ENCODE assay signal across 20 cellular contexts in genomic region chr20:48025661-48026060, GRCh38.
DNase-seq lines count a peak whose midpoint lies in the region; ATAC-seq, FAIRE-seq and TF ChIP-seq lines count a peak whose summit lies in the region.
"Had no signal": no experiment of that assay in that cellular context is flagged by ENCODE, and none has a peak within 500 bp of the region (broad histone marks: within the 10 kb centered on the region; RNA-seq: fewer than 3 reads in every experiment).

No MANE protein-coding gene starts in this region.

- peaks cover 7% of the 10 kb centered on the region; the same call in 1 of the 2 replicates for H3K9me3 ChIP-seq in OCI-LY7 (ENCODE audit: low read length)
- H3K9me3 ChIP-seq: colonic mucosa, transverse colon had no signal

- no peaks in the 10 kb centered on the region for H3K79me2 ChIP-seq in OCI-LY7 (ENCODE audit: insufficient read depth, low read depth, low read length)

- POLR2A ChIA-PET in OCI-LY7 (lab: Charles Lee): no interaction called here

- intact Hi-C loops in OCI-LY7 (cut with micrococcal nuclease; ENCODE audit: unreplicated experiment): loop anchor here (2.0 kb wide), 1 partner anchor 23 kb away; no protein-coding TSS in a partner anchor

- no peaks in the 10 kb centered on the region for H3K9me3 Mint-ChIP-seq in activated T-cell treated with anti-CD3 and anti-CD28 coated beads, Interleukin-2, amount 50 U/mL, for 72 hours

- no peak overlapping the region for H3K4me3 ChIP-seq in OCI-LY7 (ENCODE audit: low read depth, low read length, poor library complexity, severe bottlenecking)
- H3K4me3 ChIP-seq: colonic mucosa, K562, right atrium auricular region, transverse colon had no signal

- H3K36me3 Mint-ChIP-seq in activated T-cell treated with anti-CD3 and anti-CD28 coated beads, Interleukin-2, amount 50 U/mL, for 72 hours (ENCODE audit: insufficient read depth in 2 of 2): no peaks in the 10 kb centered on the region

- no peaks in the 10 kb centered on the region for H4K20me1 ChIP-seq in OCI-LY7 (ENCODE audit: insufficient read depth, low read length)

- CTCF ChIA-PET in OCI-LY7 (lab: Charles Lee; ENCODE audit: unreplicated experiment): no interaction called here

- no peak overlapping the region for H3K4me3 Mint-ChIP-seq in activated T-cell treated with anti-CD3 and anti-CD28 coated beads, Interleukin-2, amount 50 U/mL, for 72 hours
- H3K4me3 Mint-ChIP-seq: nephron progenitor cell had no signal

- no peaks in the 10 kb centered on the region; the same call in 1 of the 2 replicates for H3K36me3 ChIP-seq in OCI-LY7 (ENCODE audit: insufficient read depth, low read length)
- H3K36me3 ChIP-seq: colonic mucosa, right atrium auricular region, transverse colon had no signal

- no peak overlapping the region for H3K27ac Mint-ChIP-seq in activated T-cell treated with anti-CD3 and anti-CD28 coated beads, Interleukin-2, amount 50 U/mL, for 72 hours
- H3K27ac Mint-ChIP-seq: nephron progenitor cell had no signal

- ATAC-seq in esophagus mucosa (peak; percentile 39), GM21515 (IDR thresholded peaks at IDR 0.05; ENCODE audit: unreplicated experiment) (no peak)
- no peak for ATAC-seq in activated T-cell treated with anti-CD3 and anti-CD28 coated beads, Interleukin-2, amount 50 U/mL, for 72 hours (replicated peaks in 1 of 2)
- ATAC-seq: HCT116 had no signal

- H3K4me1 Mint-ChIP-seq in activated T-cell treated with anti-CD3 and anti-CD28 coated beads, Interleukin-2, amount 50 U/mL, for 72 hours (ENCODE audit: low read depth): no peaks in the 10 kb centered on the region

- peak overlapping the region; percentile 47 for H3K4me2 ChIP-seq in OCI-LY7 (ENCODE audit: low read length)

- no peak overlapping the region for H3K27ac ChIP-seq in OCI-LY7 (ENCODE audit: low read depth, low read length, poor library complexity, severe bottlenecking)
- H3K27ac ChIP-seq: 22Rv1, colonic mucosa, right atrium auricular region, transverse colon had no signal

- no peak for TF ChIP-seq CTCF in OCI-LY7 (conservative IDR thresholded peaks at IDR 0.05; ENCODE audit: low read length)

- DNase-seq in DMS 273 (lab: John Stamatoyannopoulos, UW; ENCODE audit: unreplicated experiment) (peak; percentile 24), DMS 273 treated with DMSO at 0.1 percent for 48 hours (lab: John Stamatoyannopoulos, UW) (no peak), OCI-LY7 (ENCODE audit: low spot score) (no peak), urothelium cell line (ENCODE audit: low spot score) (peak; percentile 43)
- no peak for DNase-seq in activated T-cell treated with anti-CD3 and anti-CD28 coated beads, Interleukin-2, amount 50 U/mL, for 72 hours
- no peak for DNase-seq in stimulated activated naive CD4-positive, alpha-beta T cell (lab: John Stamatoyannopoulos, UW)
- DNase-seq: activated CD4-positive, alpha-beta T cell treated with anti-CD3 and anti-CD28 coated beads for 48 hours; activated T-cell treated with anti-CD3 and anti-CD28 coated beads, Interleukin-2, amount 50 U/mL, for 1 hour; colonic mucosa; COR-L47; NCI-H146; stimulated activated CD4-positive, alpha-beta T cell treated with anti-CD3 and anti-CD28 coated beads, Interleukin-4, amount 100 ng/mL, for 24 hours; transverse colon had no signal

- no peak for FAIRE-seq in urothelium cell line (lab: Jason Lieb, UNC)
- FAIRE-seq: K562 had no signal

- peak overlapping the region; percentile 94 for H2AFZ ChIP-seq in OCI-LY7 (ENCODE audit: low read length)

- peaks cover 40% of the 10 kb centered on the region for H3K4me1 ChIP-seq in OCI-LY7 (ENCODE audit: insufficient read depth, low read length, poor library complexity, severe bottlenecking)
- H3K4me1 ChIP-seq: colonic mucosa, right atrium auricular region had no signal

- no peaks in the 10 kb centered on the region for H3K9me2 ChIP-seq in OCI-LY7 (ENCODE audit: insufficient read depth, low read length)

- no TSS peak for BruUV-seq in OCI-LY7 (replicated peaks; lab: Mats Ljungman, UMichigan)

- H3K27me3 Mint-ChIP-seq in activated T-cell treated with anti-CD3 and anti-CD28 coated beads, Interleukin-2, amount 50 U/mL, for 72 hours (ENCODE audit: low read depth): peaks cover 22% of the 10 kb centered on the region

Comparison
In these comparisons a context has a peak if more than half of its experiments do, and no peak if none do; other contexts are left out.
1. DNase-seq: peak in DMS 273 (single experiment) and urothelium cell line (single experiment); none in DMS 273 treated with DMSO at 0.1 percent for 48 hours (single experiment), OCI-LY7 (single experiment), activated T-cell treated with anti-CD3 and anti-CD28 coated beads, Interleukin-2, amount 50 U/mL, for 72 hours (0 of 2) and stimulated activated naive CD4-positive, alpha-beta T cell (0 of 6).